Comparison of ENCODE assay signal across 9 cellular contexts in genomic region chr7:27160147-27160545, GRCh38. TPM values are rescaled to one million over a fixed set of nuclear protein-coding genes. Genes with fewer than 3 reads are reported as not detected.
DNase-seq lines count a peak whose midpoint lies in the region; ATAC-seq and TF ChIP-seq lines count a peak whose summit lies in the region.
"Had no signal": no experiment of that assay in that cellular context is flagged by ENCODE, and none has a peak within 500 bp of the region (broad histone marks: within the 10 kb centered on the region; RNA-seq: fewer than 3 reads in every experiment).

No MANE protein-coding gene starts in this region.

- POLR2A ChIA-PET in activated CD4-positive, alpha-beta T cell treated with anti-CD3 and anti-CD28 coated beads for 36 hours (lab: Charles Lee), result no interaction called here
- POLR2A ChIA-PET in activated naive CD8-positive, alpha-beta T cell treated with anti-CD3 and anti-CD28 coated beads, Interleukin-2, amount 10 ng/mL, durations not matched to agents 7 days and 5 days (lab: Charles Lee), result interaction anchor here (1.4 kb wide), 1 partner anchor 790 kb away, joined by 4 read pairs; no protein-coding TSS in a partner anchor

- H3K4me3 ChIP-seq in lower lobe of right lung, result peak overlapping the region; percentile 63
- H3K4me3 ChIP-seq in thyroid gland (replicated peaks in 1 of 3), result peak overlapping the region in 1 of 3 donors; percentile 42

- TF ChIP-seq CTCF in lower lobe of right lung (IDR thresholded peaks at IDR 0.05) (no peak), type B pancreatic cell (conservative IDR thresholded peaks at IDR 0.05) (no peak), thyroid gland (IDR thresholded peaks at IDR 0.05) (no peak)

- H3K9me3 Mint-ChIP-seq in activated CD4-positive, alpha-beta T cell treated with anti-CD3 and anti-CD28 coated beads for 36 hours (ENCODE audit: low read depth), result no peaks in the 10 kb centered on the region
- no peaks in the 10 kb centered on the region for H3K9me3 Mint-ChIP-seq in activated naive CD8-positive, alpha-beta T cell treated with anti-CD3 and anti-CD28 coated beads, Interleukin-2, amount 10 ng/mL, durations not matched to agents 7 days and 5 days
- H3K9me3 Mint-ChIP-seq in type B pancreatic cell, result peaks cover 5% of the 10 kb centered on the region

- no peak overlapping the region for H3K27ac Mint-ChIP-seq in activated CD4-positive, alpha-beta T cell treated with anti-CD3 and anti-CD28 coated beads for 36 hours
- H3K27ac Mint-ChIP-seq in activated naive CD8-positive, alpha-beta T cell treated with anti-CD3 and anti-CD28 coated beads, Interleukin-2, amount 10 ng/mL, durations not matched to agents 7 days and 5 days, result no peak overlapping the region
- no peak overlapping the region for H3K27ac Mint-ChIP-seq in type B pancreatic cell

- H3K27ac ChIP-seq in lower lobe of right lung (peak overlapping the region; percentile 46), thyroid gland (no peak overlapping the region)

- CTCF ChIA-PET in activated CD4-positive, alpha-beta T cell treated with anti-CD3 and anti-CD28 coated beads for 36 hours (lab: Charles Lee), result interaction anchor here (1.0 to 3.2 kb wide), 12 partner anchors 8 to 791 kb away, joined by 3 to 25 read pairs (median 6); partner anchors contain the start of genes HOXA1 and HOXA11

- intact Hi-C loops in activated CD4-positive, alpha-beta T cell treated with anti-CD3 and anti-CD28 coated beads for 36 hours (cut with DNase I, micrococcal nuclease), result loop anchor here (2.0 kb wide), 2 partner anchors 783 to 791 kb away; no protein-coding TSS in a partner anchor
- intact Hi-C loops in lower lobe of right lung (cut with DNase I) (no loop called here), thyroid gland (cut with DNase I) (loop anchor here (2.0 to 10.0 kb wide), 3 partner anchors 477 to 1305 kb away; no protein-coding TSS in a partner anchor)

- TF ChIP-seq POLR2A in thyroid gland (IDR thresholded peaks at IDR 0.05), result no peak

- no peak for DNase-seq in activated CD4-positive, alpha-beta T cell treated with anti-CD3 and anti-CD28 coated beads for 36 hours
- DNase-seq in activated CD4-positive, alpha-beta T cell treated with anti-CD3 and anti-CD28 coated beads, Interleukin-2, amount 50 U/mL, for 1 hour, result no peak
- no peak for DNase-seq in activated naive CD8-positive, alpha-beta T cell treated with anti-CD3 and anti-CD28 coated beads, Interleukin-2, amount 10 ng/mL, durations not matched to agents 7 days and 5 days
- DNase-seq in lower lobe of right lung (no peak), type B pancreatic cell (ENCODE audit: extremely low spot score, unreplicated experiment) (no peak), NCI-H446 (lab: John Stamatoyannopoulos, UW) (no peak), thyroid gland (no peak)

- peaks cover 27% of the 10 kb centered on the region for H3K4me1 Mint-ChIP-seq in activated CD4-positive, alpha-beta T cell treated with anti-CD3 and anti-CD28 coated beads for 36 hours
- H3K4me1 Mint-ChIP-seq in activated naive CD8-positive, alpha-beta T cell treated with anti-CD3 and anti-CD28 coated beads, Interleukin-2, amount 10 ng/mL, durations not matched to agents 7 days and 5 days, result peaks cover 21% of the 10 kb centered on the region
- peaks cover 14% of the 10 kb centered on the region for H3K4me1 Mint-ChIP-seq in type B pancreatic cell (ENCODE audit: unreplicated experiment)

- H3K27me3 Mint-ChIP-seq in activated CD4-positive, alpha-beta T cell treated with anti-CD3 and anti-CD28 coated beads for 36 hours, result peaks cover 77% of the 10 kb centered on the region
- peaks cover 85% of the 10 kb centered on the region for H3K27me3 Mint-ChIP-seq in activated naive CD8-positive, alpha-beta T cell treated with anti-CD3 and anti-CD28 coated beads, Interleukin-2, amount 10 ng/mL, durations not matched to agents 7 days and 5 days
- H3K27me3 Mint-ChIP-seq in type B pancreatic cell, result peaks cover 90% of the 10 kb centered on the region

- peak overlapping the region; percentile 4 for H3K4me3 Mint-ChIP-seq in activated CD4-positive, alpha-beta T cell treated with anti-CD3 and anti-CD28 coated beads for 36 hours
- peak overlapping the region; percentile 35 for H3K4me3 Mint-ChIP-seq in activated naive CD8-positive, alpha-beta T cell treated with anti-CD3 and anti-CD28 coated beads, Interleukin-2, amount 10 ng/mL, durations not matched to agents 7 days and 5 days
- peak overlapping the region; percentile 69 for H3K4me3 Mint-ChIP-seq in type B pancreatic cell

- peak; percentile 45 for ATAC-seq in activated CD4-positive, alpha-beta T cell treated with anti-CD3 and anti-CD28 coated beads for 36 hours
- no peak for ATAC-seq in activated naive CD8-positive, alpha-beta T cell treated with anti-CD3 and anti-CD28 coated beads, Interleukin-2, amount 10 ng/mL, durations not matched to agents 7 days and 5 days (ENCODE audit: low read depth)
- peak in 1 of 2 donors; percentile 2 for ATAC-seq in lower lobe of right lung
- no peak for ATAC-seq in GM21717 (IDR thresholded peaks at IDR 0.05; ENCODE audit: unreplicated experiment)

- no peaks in the 10 kb centered on the region for H3K9me3 ChIP-seq in lower lobe of right lung
- H3K9me3 ChIP-seq in thyroid gland, result no peaks in the 10 kb centered on the region
- H3K9me3 ChIP-seq: gastroesophageal sphincter had no signal

- no peaks in the 10 kb centered on the region for H3K36me3 Mint-ChIP-seq in activated CD4-positive, alpha-beta T cell treated with anti-CD3 and anti-CD28 coated beads for 36 hours (ENCODE audit: low read depth)
- H3K36me3 Mint-ChIP-seq in activated naive CD8-positive, alpha-beta T cell treated with anti-CD3 and anti-CD28 coated beads, Interleukin-2, amount 10 ng/mL, durations not matched to agents 7 days and 5 days, result no peaks in the 10 kb centered on the region
- H3K36me3 Mint-ChIP-seq in type B pancreatic cell, result peaks cover 4% of the 10 kb centered on the region

- no peaks in the 10 kb centered on the region for H3K36me3 ChIP-seq in lower lobe of right lung
- no peaks in the 10 kb centered on the region for H3K36me3 ChIP-seq in thyroid gland
- H3K36me3 ChIP-seq: gastroesophageal sphincter had no signal

- 33 to 34% methylated on average over 15 to 23 of the region's 23 CpGs for WGBS in thyroid gland, 2 donors

- H3K4me1 ChIP-seq in lower lobe of right lung (peaks cover 51% of the 10 kb centered on the region), thyroid gland (peaks cover 13 to 34% of the 10 kb centered on the region in 2 donors)

- H3K27me3 ChIP-seq in lower lobe of right lung (ENCODE audit: low read depth) (peaks cover 95% of the 10 kb centered on the region), thyroid gland (peaks cover 64% of the 10 kb centered on the region)

RNA-seq across cellular contexts. Expression of gene HOXA7, which starts 3.7 kb away (rescaled TPM):
- not detected for total RNA-seq in activated CD4-positive, alpha-beta T cell treated with anti-CD3 and anti-CD28 coated beads for 36 hours
- not detected for total RNA-seq in activated naive CD8-positive, alpha-beta T cell treated with anti-CD3 and anti-CD28 coated beads, Interleukin-2, amount 10 ng/mL, durations not matched to agents 7 days and 5 days
- total RNA-seq in lower lobe of right lung, result 2.2 TPM
- 3.2 and 6.2 TPM in 2 replicates for total RNA-seq in type B pancreatic cell (ENCODE audit: low replicate concordance)
- total RNA-seq in thyroid gland, result 1 to 10 TPM in 1 of 4 donors, under 1 TPM in 3; 0.34 to 2.1 (median 0.74) TPM

RNA-seq across cellular contexts. Expression of gene HOXA9, which starts 5.2 kb away (rescaled TPM):
- not detected for total RNA-seq in activated CD4-positive, alpha-beta T cell treated with anti-CD3 and anti-CD28 coated beads for 36 hours
- total RNA-seq in activated naive CD8-positive, alpha-beta T cell treated with anti-CD3 and anti-CD28 coated beads, Interleukin-2, amount 10 ng/mL, durations not matched to agents 7 days and 5 days, result not detected
- 1.7 TPM for total RNA-seq in lower lobe of right lung
- total RNA-seq in type B pancreatic cell (ENCODE audit: low replicate concordance), result 0.67 and 4.1 TPM in 2 replicates
- total RNA-seq in thyroid gland, result 1 to 10 TPM in 1 of 4 donors, under 1 TPM in 2, not detected in 1; 0.63 to 1.9 (median 0.67) TPM

RNA-seq across cellular contexts. Expression of gene HOXA3, which starts 7.8 kb away (rescaled TPM):
- total RNA-seq in activated CD4-positive, alpha-beta T cell treated with anti-CD3 and anti-CD28 coated beads for 36 hours, result not detected
- total RNA-seq in activated naive CD8-positive, alpha-beta T cell treated with anti-CD3 and anti-CD28 coated beads, Interleukin-2, amount 10 ng/mL, durations not matched to agents 7 days and 5 days, result not detected
- total RNA-seq in lower lobe of right lung, result 4.6 TPM
- total RNA-seq in type B pancreatic cell (ENCODE audit: low replicate concordance), result 40.5 and 92.8 TPM in 2 replicates
- total RNA-seq in thyroid gland, result 1 to 10 TPM in 3 of 4 donors, under 1 TPM in 1; 0.94 to 6.1 (median 1.9) TPM

RNA-seq across cellular contexts. Expression of gene HOXA6, which starts 12.6 kb away (rescaled TPM):
- total RNA-seq in activated CD4-positive, alpha-beta T cell treated with anti-CD3 and anti-CD28 coated beads for 36 hours, result not detected
- not detected for total RNA-seq in activated naive CD8-positive, alpha-beta T cell treated with anti-CD3 and anti-CD28 coated beads, Interleukin-2, amount 10 ng/mL, durations not matched to agents 7 days and 5 days
- total RNA-seq in lower lobe of right lung, result 4.6 TPM
- 4.2 and 10.9 TPM in 2 replicates for total RNA-seq in type B pancreatic cell (ENCODE audit: low replicate concordance)
- total RNA-seq in thyroid gland, result 1 to 10 TPM in 2 of 4 donors, not detected in 2; 1.1 to 1.6 TPM

RNA-seq across cellular contexts. Expression of gene HOXA10, which starts 14.0 kb away (rescaled TPM):
- not detected for total RNA-seq in activated CD4-positive, alpha-beta T cell treated with anti-CD3 and anti-CD28 coated beads for 36 hours
- not detected for total RNA-seq in activated naive CD8-positive, alpha-beta T cell treated with anti-CD3 and anti-CD28 coated beads, Interleukin-2, amount 10 ng/mL, durations not matched to agents 7 days and 5 days
- total RNA-seq in lower lobe of right lung, result 0.38 TPM
- 0.29 and 4.9 TPM in 2 replicates for total RNA-seq in type B pancreatic cell (ENCODE audit: low replicate concordance)
- total RNA-seq in thyroid gland, result 1 to 10 TPM in 1 of 4 donors, not detected in 3; 4.0 TPM

Comparison
In these comparisons a context has a peak if more than half of its experiments do, and no peak if none do; other contexts are left out.
1. H3K4me3 Mint-ChIP-seq: peak in every context shown above with its lines; median percentile 69 in type B pancreatic cell; 35 in activated naive CD8-positive, alpha-beta T cell treated with anti-CD3 and anti-CD28 coated beads, Interleukin-2, amount 10 ng/mL, durations not matched to agents 7 days and 5 days; 4 in activated CD4-positive, alpha-beta T cell treated with anti-CD3 and anti-CD28 coated beads for 36 hours.